In the genomic region with DNA sequence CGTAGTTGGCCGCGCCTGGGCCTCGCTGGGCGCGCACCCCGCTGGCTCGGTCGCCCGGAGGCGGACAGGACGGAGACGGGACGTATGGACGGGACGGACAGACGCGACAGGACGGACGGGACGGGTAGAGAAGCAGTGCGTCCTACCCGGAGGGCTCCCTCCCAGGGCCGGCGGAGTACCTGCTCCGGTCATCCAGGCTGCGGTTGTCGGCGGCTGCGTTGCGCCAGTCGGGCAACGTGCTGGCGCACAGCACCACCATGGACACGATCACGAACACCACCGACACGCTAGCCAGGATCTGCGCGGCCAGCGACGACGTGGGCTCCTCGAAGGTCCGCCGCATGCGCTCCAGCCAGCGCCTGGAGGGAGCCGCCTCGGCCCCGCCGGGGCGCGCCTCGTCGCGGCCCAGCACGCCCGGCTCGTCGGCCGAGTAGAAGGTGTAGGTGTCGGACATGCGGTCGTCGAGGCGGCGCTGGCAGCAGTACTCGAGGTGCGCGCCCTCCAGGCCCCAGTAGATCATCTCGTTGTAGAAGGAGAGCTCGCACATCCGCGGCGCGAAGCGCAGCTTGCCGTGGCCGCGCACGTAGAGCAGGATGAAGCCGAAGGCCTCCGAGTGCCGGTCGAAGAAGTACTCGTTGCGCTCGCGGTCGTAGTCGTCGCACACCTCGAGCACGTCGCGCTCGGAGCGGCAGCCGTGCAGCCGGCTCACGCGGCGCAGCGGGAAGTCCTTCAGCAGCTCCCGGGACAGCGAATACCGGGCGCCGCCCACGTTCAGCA, we compare ENCODE assay signal across 1 cellular context.
TF ChIP-seq lines count a peak whose summit lies in the region.

No MANE protein-coding gene starts in this region.

TF ChIP-seq in HepG2, 621 proteins besides CTCF, POLR2A, EP300 and RAD21 (continued from another document and continues in another):
- TF ChIP-seq DDIT3 (CRISPR knock-in tag; IDR thresholded peaks at IDR 0.05) (no peak), SAFB2 (CRISPR knock-in tag; IDR thresholded peaks at IDR 0.05; ENCODE audit: borderline replicate concordance, low read depth) (no peak), ZBTB1 (CRISPR knock-in tag; IDR thresholded peaks at IDR 0.05; ENCODE audit: borderline replicate concordance) (0 out of 2 replicates have a peak, but pooled peaks have one; percentile 73), ZNF496 (CRISPR knock-in tag; IDR thresholded peaks at IDR 0.05; ENCODE audit: insufficient replicate concordance) (no peak), PRPF4 (IDR thresholded peaks at IDR 0.05; ENCODE audit: low read depth, low read length, poor library complexity, severe bottlenecking) (peak; percentile 81), JUND (CRISPR knock-in tag; IDR thresholded peaks at IDR 0.05) (0 out of 2 replicates have a peak, but pooled peaks have one; percentile 8), MYC (CRISPR knock-in tag; IDR thresholded peaks at IDR 0.05; ENCODE audit: borderline replicate concordance) (peak; percentile 74), ZNF792 (CRISPR knock-in tag; IDR thresholded peaks at IDR 0.05) (0 out of 2 replicates have a peak, but pooled peaks have one; percentile 27), HDAC6 (IDR thresholded peaks at IDR 0.05; ENCODE audit: low read depth, low read length) (no peak), ELF3 (CRISPR knock-in tag; IDR thresholded peaks at IDR 0.05) (0 out of 2 replicates have a peak, but pooled peaks have one; percentile 21), MZF1 (CRISPR knock-in tag; IDR thresholded peaks at IDR 0.05; ENCODE audit: borderline replicate concordance) (no peak), PAX8 (CRISPR knock-in tag; IDR thresholded peaks at IDR 0.05; ENCODE audit: borderline replicate concordance) (0 out of 2 replicates have a peak, but pooled peaks have one; percentile 58), CENPT (CRISPR knock-in tag; IDR thresholded peaks at IDR 0.05; ENCODE audit: low read depth) (0 out of 2 replicates have a peak, but pooled peaks have one; percentile 15), ZNF441 (CRISPR knock-in tag; IDR thresholded peaks at IDR 0.05; ENCODE audit: borderline replicate concordance) (peak; percentile 13; the same call in 1 of the 2 replicates), ZBTB2 (CRISPR knock-in tag; IDR thresholded peaks at IDR 0.05; ENCODE audit: low read depth) (peak; percentile 49), ZBTB42 (CRISPR knock-in tag; IDR thresholded peaks at IDR 0.05) (no peak), ZBTB20 (CRISPR knock-in tag; IDR thresholded peaks at IDR 0.05; ENCODE audit: borderline replicate concordance, low read depth) (no peak), RXRB (CRISPR knock-in tag; IDR thresholded peaks at IDR 0.05; ENCODE audit: borderline replicate concordance) (0 out of 2 replicates have a peak, but pooled peaks have one; percentile 11), ZNF607 (CRISPR knock-in tag; IDR thresholded peaks at IDR 0.05; ENCODE audit: borderline replicate concordance) (peak; percentile 39; the same call in 1 of the 2 replicates), KLF6 (CRISPR knock-in tag; IDR thresholded peaks at IDR 0.05) (peak; percentile 7; the same call in 1 of the 2 replicates), ZBTB40 (IDR thresholded peaks at IDR 0.05) (no peak), ZBTB40 (CRISPR knock-in tag; IDR thresholded peaks at IDR 0.05) (no peak), ZNF780A (CRISPR knock-in tag; IDR thresholded peaks at IDR 0.05) (no peak), ZZZ3 (CRISPR knock-in tag; IDR thresholded peaks at IDR 0.05; ENCODE audit: borderline replicate concordance) (0 out of 2 replicates have a peak, but pooled peaks have one; percentile 67), ZNF776 (CRISPR knock-in tag; IDR thresholded peaks at IDR 0.05) (no peak; the same call in 1 of the 2 replicates), NFIB (CRISPR knock-in tag; IDR thresholded peaks at IDR 0.05; ENCODE audit: borderline replicate concordance) (no peak), ZNF782 (CRISPR knock-in tag; IDR thresholded peaks at IDR 0.05; ENCODE audit: borderline replicate concordance) (0 out of 2 replicates have a peak, but pooled peaks have one; percentile 34), ZNF138 (CRISPR knock-in tag; IDR thresholded peaks at IDR 0.05; ENCODE audit: low read depth) (no peak), DBP (CRISPR knock-in tag; IDR thresholded peaks at IDR 0.05; ENCODE audit: not compliant biosample characterization) (peak; percentile 4), TEAD3 (CRISPR knock-in tag; optimal IDR thresholded peaks at IDR 0.05; ENCODE audit: borderline replicate concordance) (peak; percentile 49), ZNF605 (CRISPR knock-in tag; IDR thresholded peaks at IDR 0.05) (no peak), U2AF1 (optimal IDR thresholded peaks at IDR 0.05; ENCODE audit: low read depth, low read length) (no peak), MYNN (CRISPR knock-in tag; IDR thresholded peaks at IDR 0.05; ENCODE audit: low read depth) (no peak), IKZF4 (CRISPR knock-in tag; IDR thresholded peaks at IDR 0.05; ENCODE audit: borderline replicate concordance, low read depth, not compliant biosample characterization) (peak; percentile 23), DMAP1 (CRISPR knock-in tag; IDR thresholded peaks at IDR 0.05) (peak; percentile 21; the same call in 1 of the 2 replicates), REXO4 (CRISPR knock-in tag; IDR thresholded peaks at IDR 0.05; ENCODE audit: borderline replicate concordance) (no peak), ZNF225 (CRISPR knock-in tag; IDR thresholded peaks at IDR 0.05) (no peak), HMG20B (CRISPR knock-in tag; conservative IDR thresholded peaks at IDR 0.05) (no peak; the same call in 1 of the 2 replicates), ZNF619 (CRISPR knock-in tag; IDR thresholded peaks at IDR 0.05) (no peak)
- TF ChIP-seq, protein P1, sequence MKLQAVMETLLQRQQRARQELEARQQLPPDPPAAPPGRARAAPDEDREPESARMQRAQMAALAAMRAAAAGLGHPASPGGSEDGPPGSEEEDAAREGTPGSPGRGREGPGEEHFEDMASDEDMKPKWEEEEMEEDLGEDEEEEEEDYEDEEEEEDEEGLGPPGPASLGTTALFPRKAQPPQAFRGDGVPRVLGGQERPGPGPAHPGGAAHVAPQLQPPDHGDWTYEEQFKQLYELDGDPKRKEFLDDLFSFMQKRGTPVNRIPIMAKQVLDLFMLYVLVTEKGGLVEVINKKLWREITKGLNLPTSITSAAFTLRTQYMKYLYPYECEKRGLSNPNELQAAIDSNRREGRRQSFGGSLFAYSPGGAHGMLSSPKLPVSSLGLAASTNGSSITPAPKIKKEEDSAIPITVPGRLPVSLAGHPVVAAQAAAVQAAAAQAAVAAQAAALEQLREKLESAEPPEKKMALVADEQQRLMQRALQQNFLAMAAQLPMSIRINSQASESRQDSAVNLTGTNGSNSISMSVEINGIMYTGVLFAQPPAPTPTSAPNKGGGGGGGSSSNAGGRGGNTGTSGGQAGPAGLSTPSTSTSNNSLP (IDR thresholded peaks at IDR 0.05; ENCODE audit: low read depth, low read length), result no peak
- TF ChIP-seq, protein P2, sequence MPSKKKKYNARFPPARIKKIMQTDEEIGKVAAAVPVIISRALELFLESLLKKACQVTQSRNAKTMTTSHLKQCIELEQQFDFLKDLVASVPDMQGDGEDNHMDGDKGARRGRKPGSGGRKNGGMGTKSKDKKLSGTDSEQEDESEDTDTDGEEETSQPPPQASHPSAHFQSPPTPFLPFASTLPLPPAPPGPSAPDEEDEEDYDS (CRISPR knock-in tag; IDR thresholded peaks at IDR 0.05), result no peak
- TF ChIP-seq, protein P3, sequence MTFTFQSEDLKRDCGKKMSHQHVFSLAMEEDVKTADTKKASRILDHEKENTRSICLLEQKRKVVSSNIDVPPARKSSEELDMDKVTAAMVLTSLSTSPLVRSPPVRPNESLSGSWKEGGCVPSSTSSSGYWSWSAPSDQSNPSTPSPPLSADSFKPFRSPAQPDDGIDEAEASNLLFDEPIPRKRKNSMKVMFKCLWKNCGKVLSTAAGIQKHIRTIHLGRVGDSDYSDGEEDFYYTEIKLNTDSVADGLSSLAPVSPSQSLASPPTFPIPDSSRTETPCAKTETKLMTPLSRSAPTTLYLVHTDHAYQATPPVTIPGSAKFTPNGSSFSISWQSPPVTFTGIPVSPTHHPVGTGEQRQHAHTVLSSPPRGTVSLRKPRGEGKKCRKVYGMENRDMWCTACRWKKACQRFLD (CRISPR knock-in tag; IDR thresholded peaks at IDR 0.05; ENCODE audit: borderline replicate concordance), result 0 out of 2 replicates have a peak, but pooled peaks have one; percentile 76
- TF ChIP-seq, protein P4, sequence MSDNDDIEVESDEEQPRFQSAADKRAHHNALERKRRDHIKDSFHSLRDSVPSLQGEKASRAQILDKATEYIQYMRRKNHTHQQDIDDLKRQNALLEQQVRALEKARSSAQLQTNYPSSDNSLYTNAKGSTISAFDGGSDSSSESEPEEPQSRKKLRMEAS (IDR thresholded peaks at IDR 0.05), result peak; percentile 77
- TF ChIP-seq, protein P5, sequence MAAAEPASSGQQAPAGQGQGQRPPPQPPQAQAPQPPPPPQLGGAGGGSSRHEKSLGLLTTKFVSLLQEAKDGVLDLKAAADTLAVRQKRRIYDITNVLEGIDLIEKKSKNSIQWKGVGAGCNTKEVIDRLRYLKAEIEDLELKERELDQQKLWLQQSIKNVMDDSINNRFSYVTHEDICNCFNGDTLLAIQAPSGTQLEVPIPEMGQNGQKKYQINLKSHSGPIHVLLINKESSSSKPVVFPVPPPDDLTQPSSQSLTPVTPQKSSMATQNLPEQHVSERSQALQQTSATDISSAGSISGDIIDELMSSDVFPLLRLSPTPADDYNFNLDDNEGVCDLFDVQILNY (CRISPR knock-in tag; conservative IDR thresholded peaks at IDR 0.05), result 0 out of 2 replicates have a peak, but pooled peaks have one; percentile 33
